11 cellular contexts compared by ENCODE assay signal in genomic region chr3:37935756-37936666, GRCh38. TPM values are rescaled to one million over a fixed set of nuclear protein-coding genes. Genes with fewer than 3 reads are reported as not detected.
A peak's percentile ranks its signal among the peaks of the same experiment; 100 is the strongest.
DNase-seq lines count a peak whose midpoint lies in the region; ATAC-seq and TF ChIP-seq lines count a peak whose summit lies in the region.
"Had no signal": no experiment of that assay in that cellular context is flagged by ENCODE, and none has a peak within 500 bp of the region (broad histone marks: within the 10 kb centered on the region; RNA-seq: fewer than 3 reads in every experiment).

No MANE protein-coding gene starts in this region.

- H3K36me3 ChIP-seq in heart left ventricle (no peaks in the 10 kb centered on the region), rectal smooth muscle tissue (ENCODE audit: control insufficient read depth, insufficient read depth, low read length) (no peaks in the 10 kb centered on the region)

- H3K27me3 ChIP-seq in heart left ventricle: no peaks in the 10 kb centered on the region
- H3K27me3 ChIP-seq in rectal smooth muscle tissue (ENCODE audit: control insufficient read depth, insufficient read depth, low read length): no peaks in the 10 kb centered on the region
- no peaks in the 10 kb centered on the region for H3K27me3 ChIP-seq in CD4-positive, alpha-beta T cell (ENCODE audit: control insufficient read depth, insufficient read depth, low read length)

- H3K27ac ChIP-seq in heart left ventricle (peak overlapping the region; percentile 22 to 81 (median 64)), rectal smooth muscle tissue (ENCODE audit: low read depth, low read length) (peak overlapping the region; percentile 60)
- H3K27ac ChIP-seq in CD4-positive, alpha-beta T cell (ENCODE audit: low read depth, low read length): no peak overlapping the region
- H3K27ac ChIP-seq: SK-N-MC had no signal

- TF ChIP-seq POLR2A in heart left ventricle (IDR thresholded peaks at IDR 0.05): no peak

- CTCF ChIA-PET in CD4-positive, alpha-beta T cell (lab: Charles Lee): interaction anchor here (0.6 kb wide), 1 partner anchor 128 kb away, joined by 3 read pairs; no protein-coding TSS in a partner anchor

- peak; percentile 93 for DNase-seq in GM04504 (ENCODE audit: low read depth)
- no peak for DNase-seq in heart left ventricle
- DNase-seq in CD4-positive, alpha-beta T cell: no peak
- no peak for DNase-seq in activated gamma-delta T cell (lab: John Stamatoyannopoulos, UW)
- DNase-seq in activated effector memory CD4-positive, alpha-beta T cell treated with Interleukin-2 at 50 U/mL for 16 hours: no peak
- no peak for DNase-seq in DMS114 treated with DMSO at 0.1 percent for 48 hours (lab: John Stamatoyannopoulos, UW; ENCODE audit: unreplicated experiment)
- DNase-seq: stimulated activated CD4-positive, alpha-beta T cell treated with anti-CD3 and anti-CD28 coated beads, Interleukin-4, amount 100 ng/mL, for 1 hour had no signal

- no peak overlapping the region for H3K4me3 Mint-ChIP-seq in CD4-positive, alpha-beta T cell

- no peaks in the 10 kb centered on the region for H3K4me1 Mint-ChIP-seq in CD4-positive, alpha-beta T cell (ENCODE audit: low read depth)

- WGBS in heart left ventricle, 4 donors: 52 to 70% (median 59%) methylated on average over 9 of the region's 9 CpGs

- H3K4me1 ChIP-seq in heart left ventricle: peaks cover 4 to 75% (median 47%) of the 10 kb centered on the region in 12 donors
- H3K4me1 ChIP-seq in rectal smooth muscle tissue (ENCODE audit: control insufficient read depth, insufficient read depth, low read length): peaks cover 17% of the 10 kb centered on the region

- ATAC-seq in heart left ventricle: peak in 3 of 4 donors; percentile 34 to 52 (median 34)
- no peak for ATAC-seq in CD4-positive, alpha-beta T cell (ENCODE audit: poor library complexity)

- TF ChIP-seq CTCF in WI38 (IDR thresholded peaks at IDR 0.05; ENCODE audit: low read depth, low read length): no peak
- TF ChIP-seq CTCF in heart left ventricle (IDR thresholded peaks at IDR 0.05): no peak
- no peak for TF ChIP-seq CTCF in CD4-positive, alpha-beta T cell (IDR thresholded peaks at IDR 0.05)

- H3K36me3 Mint-ChIP-seq in CD4-positive, alpha-beta T cell (ENCODE audit: low read depth): no peaks in the 10 kb centered on the region

- POLR2A ChIA-PET in CD4-positive, alpha-beta T cell (lab: Charles Lee): no interaction called here

- H3K27me3 Mint-ChIP-seq in CD4-positive, alpha-beta T cell: no peaks in the 10 kb centered on the region
- H3K27me3 Mint-ChIP-seq: brain had no signal

- no peak overlapping the region for H3K9ac ChIP-seq in rectal smooth muscle tissue (ENCODE audit: low read length)

- intact Hi-C loops in heart left ventricle (cut with DNase I): no loop called here
- intact Hi-C loops in CD4-positive, alpha-beta T cell (cut with DNase I, micrococcal nuclease): no loop called here

- 0 out of 2 replicates have a peak overlapping the region, but pooled peaks have one; percentile 13 for H3K4me3 ChIP-seq in WI38 (ENCODE audit: low read depth, low read length)
- H3K4me3 ChIP-seq in heart left ventricle: no peak overlapping the region
- peak overlapping the region; percentile 18 for H3K4me3 ChIP-seq in rectal smooth muscle tissue (ENCODE audit: low read length)
- H3K4me3 ChIP-seq: SK-N-MC had no signal

- no peak overlapping the region for H3K27ac Mint-ChIP-seq in CD4-positive, alpha-beta T cell

- no peaks in the 10 kb centered on the region for H3K9me3 ChIP-seq in heart left ventricle
- H3K9me3 ChIP-seq in CD4-positive, alpha-beta T cell (ENCODE audit: control insufficient read depth, low read length): no peaks in the 10 kb centered on the region

- no peaks in the 10 kb centered on the region for H3K9me3 Mint-ChIP-seq in CD4-positive, alpha-beta T cell

RNA-seq across cellular contexts. Expression of gene VILL, which starts 54.6 kb away (rescaled TPM):
- 1 to 10 TPM; 1.1 to 6.3 (median 2.6) TPM for total RNA-seq in heart left ventricle
- 1 to 10 TPM; 2.7 to 3.4 TPM for polyA plus RNA-seq in heart left ventricle
- 10 to 100 TPM; 23.2 to 24.4 TPM for total RNA-seq in CD4-positive, alpha-beta T cell

Comparison
In these comparisons a context has a peak if more than half of its experiments do, and no peak if none do; other contexts are left out.
1. H3K4me3 ChIP-seq: peak in WI38 (single experiment) and rectal smooth muscle tissue (single experiment); none in heart left ventricle (0 of 12).